9 cellular contexts compared by ENCODE assay signal in genomic region chr19:34597596-34597995, GRCh38.
"Had no signal": no experiment of that assay in that cellular context is flagged by ENCODE, and none has a peak within 500 bp of the region (broad histone marks: within the 10 kb centered on the region; RNA-seq: fewer than 3 reads in every experiment).

No MANE protein-coding gene starts in this region.

- H3K4me3 Mint-ChIP-seq: GM23338, H9, HFFc6 had no signal

- H3K4me3 ChIP-seq: GM23338 had no signal

- H3K27ac ChIP-seq: HL-60 had no signal

- H3K27ac Mint-ChIP-seq: GM23338, HFFc6 had no signal

- ATAC-seq: HepG2 had no signal

- H3K4me1 Mint-ChIP-seq: GM23338, H9 had no signal

- DNase-seq: H9, HCEC 1CT, HFFc6, IMR-90 had no signal

- FAIRE-seq: H1, H54, HepG2 had no signal
